In the genomic region with DNA sequence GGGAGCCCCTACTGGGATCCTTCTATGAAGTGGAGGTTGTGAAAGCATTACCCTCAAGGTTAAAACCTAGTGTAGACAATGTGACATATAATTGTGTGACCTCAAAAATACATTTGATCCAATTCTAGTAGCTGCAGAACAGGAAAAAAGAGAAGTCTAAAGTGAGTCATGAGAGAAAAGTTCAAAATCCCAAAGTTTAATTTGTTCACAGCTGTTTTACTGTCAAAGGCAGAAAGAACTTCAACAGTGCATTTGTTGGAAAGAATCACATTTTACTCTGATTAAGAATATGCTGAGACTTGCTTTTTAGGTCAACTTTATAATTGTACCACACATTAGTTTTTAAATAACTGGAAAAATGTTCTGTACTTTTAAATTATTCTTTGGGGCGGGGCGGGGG, we compare ENCODE assay signal across 19 cellular contexts.
A peak's percentile ranks its signal among the peaks of the same experiment; 100 is the strongest.
DNase-seq lines count a peak whose midpoint lies in the region; ATAC-seq lines count a peak whose summit lies in the region.
"Had no signal": no experiment of that assay in that cellular context is flagged by ENCODE, and none has a peak within 500 bp of the region (broad histone marks: within the 10 kb centered on the region; RNA-seq: fewer than 3 reads in every experiment).

No MANE protein-coding gene starts in this region.

- H3K4me3 Mint-ChIP-seq in naive thymus-derived CD8-positive, alpha-beta T cell: no peak overlapping the region
- H3K4me3 Mint-ChIP-seq: CD4-positive, CD25-positive, alpha-beta regulatory T cell; CD8-positive, alpha-beta memory T cell had no signal

- peaks cover 0 to 7% (median 4%) of the 10 kb centered on the region in 5 donors for H3K27me3 Mint-ChIP-seq in naive thymus-derived CD8-positive, alpha-beta T cell
- H3K27me3 Mint-ChIP-seq: CD4-positive, CD25-positive, alpha-beta regulatory T cell; CD8-positive, alpha-beta memory T cell had no signal

- H3K4me3 ChIP-seq in GM23248: no peak overlapping the region
- H3K4me3 ChIP-seq in adipocyte (ENCODE audit: low read length): no peak overlapping the region
- H3K4me3 ChIP-seq: GM12878, HAP-1 had no signal

- in situ Hi-C loops in GM23248 (cut with MboI): no loop called here

- no peak overlapping the region for H2AFZ ChIP-seq in GM23248

- H3K4me1 ChIP-seq in GM23248 (ENCODE audit: insufficient read depth): no peaks in the 10 kb centered on the region
- H3K4me1 ChIP-seq in adipocyte (ENCODE audit: control insufficient read depth, insufficient read depth, low read length): no peaks in the 10 kb centered on the region
- H3K4me1 ChIP-seq: BE2C, HAP-1 had no signal

- H3K27ac Mint-ChIP-seq in naive thymus-derived CD8-positive, alpha-beta T cell: peak overlapping the region in 1 of 10 donors; percentile 36
- H3K27ac Mint-ChIP-seq: CD4-positive, CD25-positive, alpha-beta regulatory T cell; CD8-positive, alpha-beta memory T cell had no signal

- H3K9ac ChIP-seq in GM23248: no peak overlapping the region
- H3K9ac ChIP-seq in adipocyte (ENCODE audit: low read length): no peak overlapping the region

- no peaks in the 10 kb centered on the region for H3K4me1 Mint-ChIP-seq in naive thymus-derived CD8-positive, alpha-beta T cell
- H3K4me1 Mint-ChIP-seq: CD4-positive, CD25-positive, alpha-beta regulatory T cell; CD8-positive, alpha-beta memory T cell had no signal

- H3K36me3 Mint-ChIP-seq in naive thymus-derived CD8-positive, alpha-beta T cell: no peaks in the 10 kb centered on the region
- H3K36me3 Mint-ChIP-seq: CD4-positive, CD25-positive, alpha-beta regulatory T cell; CD8-positive, alpha-beta memory T cell had no signal

- H3K36me3 ChIP-seq in GM23248 (ENCODE audit: low read depth): no peaks in the 10 kb centered on the region
- H3K36me3 ChIP-seq in adipocyte (ENCODE audit: control insufficient read depth, insufficient read depth, low read length, severe bottlenecking): no peaks in the 10 kb centered on the region
- H3K36me3 ChIP-seq: BE2C, HAP-1 had no signal

- H3K9me3 ChIP-seq in GM23248 (ENCODE audit: low read depth): no peaks in the 10 kb centered on the region
- no peaks in the 10 kb centered on the region for H3K9me3 ChIP-seq in adipocyte (ENCODE audit: control insufficient read depth, low read length)
- H3K9me3 ChIP-seq: BE2C, HAP-1 had no signal

- peaks cover 0 to 12% (median 5%) of the 10 kb centered on the region in 9 donors for H3K9me3 Mint-ChIP-seq in naive thymus-derived CD8-positive, alpha-beta T cell

- no peak for ATAC-seq in naive thymus-derived CD8-positive, alpha-beta T cell
- ATAC-seq: GM12878 had no signal

- DNase-seq in GM23248 (peak; percentile 10), adipocyte (ENCODE audit: low read depth) (peak; percentile 70), fibroblast of peridontal ligament (ENCODE audit: extremely low read depth) (peak; percentile 39), stromal cell of bone marrow (ENCODE audit: low read depth) (peak; percentile 7), superior temporal gyrus (ENCODE audit: extremely low spot score) (no peak)
- DNase-seq in naive thymus-derived CD8-positive, alpha-beta T cell: no peak
- no peak for DNase-seq in activated CD4-positive, alpha-beta T cell treated with anti-CD3 and anti-CD28 coated beads for 48 hours
- DNase-seq: ACHN; BE2C; C1 segment of cervical spinal cord; CD4-positive, CD25-positive, alpha-beta regulatory T cell; CD8-positive, alpha-beta memory T cell; COR-L47; DMS 273 treated with DMSO at 0.1 percent for 48 hours; DMS53; DND-41; EL had no signal

- no peak overlapping the region for H3K27ac ChIP-seq in GM23248

- no peak overlapping the region for H3K4me2 ChIP-seq in GM23248 (ENCODE audit: unreplicated experiment)

- H3F3A ChIP-seq in GM23248 (ENCODE audit: insufficient read depth): no peaks in the 10 kb centered on the region

- H3K79me2 ChIP-seq in GM23248 (ENCODE audit: insufficient read depth): no peaks in the 10 kb centered on the region

- no peaks in the 10 kb centered on the region for H3K27me3 ChIP-seq in GM23248 (replicated peaks; ENCODE audit: insufficient read depth)
- no peaks in the 10 kb centered on the region for H3K27me3 ChIP-seq in adipocyte (replicated peaks; ENCODE audit: control insufficient read depth, insufficient read depth, low read length)
- H3K27me3 ChIP-seq: BE2C had no signal

- WGBS in GM23248 (ENCODE audit: low coverage in 1 of 2, low lambda C conversion rate in 2 of 2, missing lambda C conversion rate in 2 of 2), 2 experiments: 14% methylated on average over 2 of the region's 2 CpGs

- H4K20me1 ChIP-seq in GM23248 (ENCODE audit: insufficient read depth): no peaks in the 10 kb centered on the region

- no peaks in the 10 kb centered on the region for H3K9me2 ChIP-seq in GM23248 (ENCODE audit: insufficient read depth)

- POLR2A ChIA-PET in naive thymus-derived CD8-positive, alpha-beta T cell (lab: Charles Lee): no interaction called here

Comparison
In these comparisons a context has a peak if more than half of its experiments do, and no peak if none do; other contexts are left out.
1. DNase-seq: peak in GM23248 (single experiment), adipocyte (single experiment), fibroblast of peridontal ligament (single experiment) and stromal cell of bone marrow (single experiment); none in naive thymus-derived CD8-positive, alpha-beta T cell (0 of 10), activated CD4-positive, alpha-beta T cell treated with anti-CD3 and anti-CD28 coated beads for 48 hours (single experiment) and superior temporal gyrus (single experiment).